ENCODE assay signal across 2 cellular contexts in the genomic region with DNA sequence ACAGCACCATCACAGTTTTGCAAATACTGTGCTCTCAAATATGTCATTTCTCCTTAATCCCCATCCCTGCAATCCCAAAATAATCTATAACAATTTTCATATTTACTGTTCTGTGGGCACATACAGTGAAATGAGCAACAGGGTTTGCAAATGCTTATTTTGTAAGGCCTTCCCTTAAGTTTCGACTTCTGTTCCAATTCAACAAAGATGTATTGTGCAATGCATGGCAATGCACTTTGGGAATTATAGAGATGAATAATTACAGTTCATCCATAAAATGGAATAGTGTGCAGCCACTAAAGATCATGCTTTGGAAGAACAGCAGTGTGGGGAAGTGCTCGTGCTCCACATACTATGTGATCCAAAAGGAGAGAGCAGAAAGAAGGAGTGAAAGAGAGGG.
A peak's percentile ranks its signal among the peaks of the same experiment; 100 is the strongest.
TF ChIP-seq lines count a peak whose summit lies in the region.

No MANE protein-coding gene starts in this region.

TF ChIP-seq in HepG2, 621 proteins besides CTCF, POLR2A, EP300 and RAD21:
- TF ChIP-seq ELF4 (CRISPR knock-in tag; IDR thresholded peaks at IDR 0.05; ENCODE audit: borderline replicate concordance) = no peak
- peak; percentile 65 for TF ChIP-seq CEBPB (IDR thresholded peaks at IDR 0.05; ENCODE audit: borderline replicate concordance, low read depth, low read length)
- no peak for TF ChIP-seq CBX5 (CRISPR knock-in tag; IDR thresholded peaks at IDR 0.05; ENCODE audit: borderline replicate concordance)

TF ChIP-seq in K562, 482 proteins besides CTCF, POLR2A, EP300 and RAD21:
- TF ChIP-seq RHOXF2B (CRISPR knock-in tag; conservative IDR thresholded peaks at IDR 0.05) = no peak
- TF ChIP-seq PCBP1 (IDR thresholded peaks at IDR 0.05; ENCODE audit: low read depth, low read length, poor library complexity, severe bottlenecking) = no peak
- no peak for TF ChIP-seq ZNF197 (CRISPR knock-in tag; IDR thresholded peaks at IDR 0.05; ENCODE audit: low read depth)
- TF ChIP-seq, protein P1, sequence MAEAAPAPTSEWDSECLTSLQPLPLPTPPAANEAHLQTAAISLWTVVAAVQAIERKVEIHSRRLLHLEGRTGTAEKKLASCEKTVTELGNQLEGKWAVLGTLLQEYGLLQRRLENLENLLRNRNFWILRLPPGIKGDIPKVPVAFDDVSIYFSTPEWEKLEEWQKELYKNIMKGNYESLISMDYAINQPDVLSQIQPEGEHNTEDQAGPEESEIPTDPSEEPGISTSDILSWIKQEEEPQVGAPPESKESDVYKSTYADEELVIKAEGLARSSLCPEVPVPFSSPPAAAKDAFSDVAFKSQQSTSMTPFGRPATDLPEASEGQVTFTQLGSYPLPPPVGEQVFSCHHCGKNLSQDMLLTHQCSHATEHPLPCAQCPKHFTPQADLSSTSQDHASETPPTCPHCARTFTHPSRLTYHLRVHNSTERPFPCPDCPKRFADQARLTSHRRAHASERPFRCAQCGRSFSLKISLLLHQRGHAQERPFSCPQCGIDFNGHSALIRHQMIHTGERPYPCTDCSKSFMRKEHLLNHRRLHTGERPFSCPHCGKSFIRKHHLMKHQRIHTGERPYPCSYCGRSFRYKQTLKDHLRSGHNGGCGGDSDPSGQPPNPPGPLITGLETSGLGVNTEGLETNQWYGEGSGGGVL (CRISPR knock-in tag; IDR thresholded peaks at IDR 0.05) = no peak
- TF ChIP-seq CEBPB (tag; IDR thresholded peaks at IDR 0.05) = peak; percentile 35; the same call in 1 of the 2 replicates
- no peak for TF ChIP-seq TCF3 (CRISPR knock-in tag; IDR thresholded peaks at IDR 0.05)
- TF ChIP-seq PTBP1 (IDR thresholded peaks at IDR 0.05; ENCODE audit: low read depth, low read length) = no peak
- TF ChIP-seq C11orf30 (IDR thresholded peaks at IDR 0.05; ENCODE audit: low read depth) = no peak
- TF ChIP-seq CEBPG (CRISPR knock-in tag; IDR thresholded peaks at IDR 0.05) = no peak
- peak in 1 of 2 experiments; percentile 49; a peak in 2 of 4 replicates for TF ChIP-seq CEBPG (tag; conservative IDR thresholded peaks at IDR 0.05 in 1 of 2, IDR thresholded peaks at IDR 0.05 in 1 of 2)
- TF ChIP-seq BRD9 (IDR thresholded peaks at IDR 0.05; ENCODE audit: low read depth, partially characterized antibody) = no peak
